8 cellular contexts compared by ENCODE assay signal in genomic region chr2:174778479-174778962, GRCh38. TPM values are rescaled to one million over a fixed set of nuclear protein-coding genes. Genes with fewer than 3 reads are reported as not detected.
DNase-seq lines count a peak whose midpoint lies in the region; ATAC-seq and TF ChIP-seq lines count a peak whose summit lies in the region.

No MANE protein-coding gene starts in this region.

- no peak overlapping the region for H3K4me3 Mint-ChIP-seq in neural crest cell

- no peaks in the 10 kb centered on the region for H3K27me3 Mint-ChIP-seq in neural crest cell (ENCODE audit: low read depth)

- H3K27ac ChIP-seq in colonic mucosa (no peak overlapping the region), thymus (ENCODE audit: low read depth) (peak overlapping the region; percentile 44)

- no peaks in the 10 kb centered on the region for H3K36me3 Mint-ChIP-seq in neural crest cell (ENCODE audit: low read depth)

- H3K4me3 ChIP-seq in colonic mucosa: no peak overlapping the region
- H3K4me3 ChIP-seq in thymus (ENCODE audit: low read length): no peak overlapping the region

- no peaks in the 10 kb centered on the region for H3K4me1 ChIP-seq in colonic mucosa
- H3K4me1 ChIP-seq in thymus (ENCODE audit: control insufficient read depth, insufficient read depth, low read length): peaks cover 28% of the 10 kb centered on the region

- 32% methylated on average over 9 of the region's 9 CpGs for WGBS in thymus

- intact Hi-C loops in colonic mucosa (cut with DNase I): no loop called here

- H3K9ac ChIP-seq in colonic mucosa (ENCODE audit: low read depth in 2 of 2, low read length in 2 of 2): no peak overlapping the region

- H3K36me3 ChIP-seq in colonic mucosa: no peaks in the 10 kb centered on the region
- no peaks in the 10 kb centered on the region for H3K36me3 ChIP-seq in thymus (ENCODE audit: control insufficient read depth, insufficient read depth)

- peak; percentile 99 for DNase-seq in GM04504 (ENCODE audit: low read depth)
- DNase-seq in activated CD4-positive, alpha-beta T cell treated with anti-CD3 and anti-CD28 coated beads, Interleukin-2, amount 50 U/mL, for 1 hour: peak; percentile 74
- peak; percentile 22 for DNase-seq in colonic mucosa
- no peak for DNase-seq in neural crest cell (ENCODE audit: low read depth, low spot score)
- DNase-seq in DMS114 treated with DMSO at 0.1 percent for 48 hours (lab: John Stamatoyannopoulos, UW; ENCODE audit: unreplicated experiment): no peak

- TF ChIP-seq CTCF in colonic mucosa (IDR thresholded peaks at IDR 0.05) (no peak), neural crest cell (conservative IDR thresholded peaks at IDR 0.05) (no peak)

- H3K9me3 ChIP-seq in colonic mucosa (no peaks in the 10 kb centered on the region), thymus (ENCODE audit: control insufficient read depth) (no peaks in the 10 kb centered on the region)

- H3K4me1 Mint-ChIP-seq in neural crest cell: peaks cover 33% of the 10 kb centered on the region

- H3K27ac Mint-ChIP-seq in neural crest cell (ENCODE audit: unreplicated experiment): peak overlapping the region; percentile 92

- H3K27me3 ChIP-seq in colonic mucosa (no peaks in the 10 kb centered on the region), thymus (ENCODE audit: control insufficient read depth, insufficient read depth) (no peaks in the 10 kb centered on the region)

- ATAC-seq in HG03521 (IDR thresholded peaks at IDR 0.05; ENCODE audit: unreplicated experiment) (peak; percentile 76), HG03439 (IDR thresholded peaks at IDR 0.05; ENCODE audit: unreplicated experiment) (no peak)

- no peaks in the 10 kb centered on the region for H3K9me3 Mint-ChIP-seq in neural crest cell

RNA-seq across cellular contexts. Expression of gene CHRNA1, which starts 14.2 kb away (rescaled TPM):
- total RNA-seq in colonic mucosa: 1 to 10 TPM; 1.1 to 2.7 TPM
- total RNA-seq in neural crest cell: 0.14 TPM in 1 of 2 replicates, not detected in the other
- 4.2 TPM for polyA plus RNA-seq in thymus

Comparison
In these comparisons a context has a peak if more than half of its experiments do, and no peak if none do; other contexts are left out.
1. DNase-seq: peak in GM04504 (single experiment), activated CD4-positive, alpha-beta T cell treated with anti-CD3 and anti-CD28 coated beads, Interleukin-2, amount 50 U/mL, for 1 hour (single experiment) and colonic mucosa (single experiment); none in neural crest cell (single experiment) and DMS114 treated with DMSO at 0.1 percent for 48 hours (single experiment).